In genomic region chr22:35540600-35541253, GRCh38 we compare ENCODE assay signal across 8 cellular contexts. TPM values are rescaled to one million over a fixed set of nuclear protein-coding genes. Genes with fewer than 3 reads are reported as not detected.
DNase-seq lines count a peak whose midpoint lies in the region; ATAC-seq lines count a peak whose summit lies in the region.

TSS of gene RASD2 (plus strand) at chr22:35540831. CDS start at chr22:35546810, 5,979 bp downstream.

- H3K4me1 ChIP-seq in CD4-positive, CD25-positive, alpha-beta regulatory T cell (ENCODE audit: control insufficient read depth, insufficient read depth, low read length, poor library complexity, severe bottlenecking), result peaks cover 18% of the 10 kb centered on the region

- H3K27ac Mint-ChIP-seq in CD4-positive, CD25-positive, alpha-beta regulatory T cell, result peak within 1 kb of the TSS in 1 of 3 donors; percentile 17
- no peak within 1 kb of the TSS for H3K27ac Mint-ChIP-seq in T-helper 17 cell
- no peak within 1 kb of the TSS for H3K27ac Mint-ChIP-seq in central memory CD8-positive, alpha-beta T cell (ENCODE audit: low read depth)

- no peaks in the 10 kb centered on the region for H3K36me3 ChIP-seq in CD4-positive, CD25-positive, alpha-beta regulatory T cell (ENCODE audit: control insufficient read depth, insufficient read depth, low read length)

- H3K4me1 Mint-ChIP-seq in CD4-positive, CD25-positive, alpha-beta regulatory T cell, result peaks cover 0 to 20% (median 4%) of the 10 kb centered on the region in 4 donors
- peaks cover 9% of the 10 kb centered on the region for H3K4me1 Mint-ChIP-seq in T-helper 17 cell
- peaks cover 11% of the 10 kb centered on the region for H3K4me1 Mint-ChIP-seq in central memory CD8-positive, alpha-beta T cell

- H3K36me3 Mint-ChIP-seq in CD4-positive, CD25-positive, alpha-beta regulatory T cell, result no peaks in the 10 kb centered on the region
- peaks cover 2% of the 10 kb centered on the region for H3K36me3 Mint-ChIP-seq in T-helper 17 cell (ENCODE audit: low read depth)
- H3K36me3 Mint-ChIP-seq in central memory CD8-positive, alpha-beta T cell (ENCODE audit: insufficient read depth), result peaks cover 3% of the 10 kb centered on the region

- H3K27me3 Mint-ChIP-seq in CD4-positive, CD25-positive, alpha-beta regulatory T cell, result peaks cover 31% of the 10 kb centered on the region
- peaks cover 45% of the 10 kb centered on the region for H3K27me3 Mint-ChIP-seq in T-helper 17 cell
- H3K27me3 Mint-ChIP-seq in central memory CD8-positive, alpha-beta T cell, result peaks cover 46% of the 10 kb centered on the region

- no peak within 1 kb of the TSS for H3K4me3 ChIP-seq in CD4-positive, CD25-positive, alpha-beta regulatory T cell (ENCODE audit: low read depth, low read length)

- peak; percentile 21 to 35 (median 31) for DNase-seq in CD4-positive, CD25-positive, alpha-beta regulatory T cell
- DNase-seq in T-helper 17 cell (peak in 1 of 3 donors; percentile 27), medulla oblongata (ENCODE audit: extremely low spot score) (peak; percentile 13), SKM-1 treated with dmso at 0.1 percent for 144 hours (lab: John Stamatoyannopoulos, UW; ENCODE audit: unreplicated experiment) (no peak), NCI-H187 (lab: John Stamatoyannopoulos, UW) (no peak)
- DNase-seq in central memory CD8-positive, alpha-beta T cell (ENCODE audit: low spot score in 2 of 2), result peak in 1 of 2 donors; percentile 28
- peak; percentile 7 to 21 for DNase-seq in stimulated activated CD8-positive, alpha-beta memory T cell treated with anti-CD3 and anti-CD28 coated beads, Interleukin-15, amount 100 ng/mL, for 48 hours (ENCODE audit: low read depth in 2 of 2)

- no peak within 1 kb of the TSS for H3K27ac ChIP-seq in CD4-positive, CD25-positive, alpha-beta regulatory T cell (ENCODE audit: insufficient read depth, low read length, poor library complexity, severe bottlenecking)

- peak within 1 kb of the TSS; percentile 68 to 82 (median 82) for H3K4me3 Mint-ChIP-seq in CD4-positive, CD25-positive, alpha-beta regulatory T cell
- H3K4me3 Mint-ChIP-seq in T-helper 17 cell, result peak within 1 kb of the TSS; percentile 82
- peak within 1 kb of the TSS; percentile 67 for H3K4me3 Mint-ChIP-seq in central memory CD8-positive, alpha-beta T cell

- peak; percentile 22 to 50 for ATAC-seq in CD4-positive, CD25-positive, alpha-beta regulatory T cell (ENCODE audit: low read depth in 2 of 2)
- ATAC-seq in HG02642 (IDR thresholded peaks at IDR 0.05; ENCODE audit: poor library complexity, unreplicated experiment) (peak; percentile 28), T-helper 17 cell (peak; percentile 62)
- ATAC-seq in central memory CD8-positive, alpha-beta T cell (replicated peaks; ENCODE audit: extremely low read depth, poor library complexity, severe bottlenecking), result peak; percentile 57

- no peaks in the 10 kb centered on the region for H3K9me3 ChIP-seq in CD4-positive, CD25-positive, alpha-beta regulatory T cell (ENCODE audit: control insufficient read depth in 2 of 2, low read length in 2 of 2)
- H3K9me3 ChIP-seq in T-helper 17 cell (ENCODE audit: control insufficient read depth, low read length, poor library complexity, severe bottlenecking), result no peaks in the 10 kb centered on the region

- peaks cover 16% of the 10 kb centered on the region for H3K27me3 ChIP-seq in CD4-positive, CD25-positive, alpha-beta regulatory T cell (ENCODE audit: control insufficient read depth, insufficient read depth, low read length)

- H3K9me3 Mint-ChIP-seq in CD4-positive, CD25-positive, alpha-beta regulatory T cell, result peaks cover 0 to 2% (median 0%) of the 10 kb centered on the region in 7 donors
- H3K9me3 Mint-ChIP-seq in central memory CD8-positive, alpha-beta T cell, result no peaks in the 10 kb centered on the region

RNA-seq across cellular contexts. Expression of gene RASD2, which starts in this region (rescaled TPM):
- total RNA-seq in CD4-positive, CD25-positive, alpha-beta regulatory T cell, result 1.0 TPM
- under 1 TPM in 1 of 4 donors, not detected in 3; 0.06 TPM for polyA plus RNA-seq in CD4-positive, CD25-positive, alpha-beta regulatory T cell
- total RNA-seq in T-helper 17 cell, result 1 to 10 TPM in 1 of 2 donors, under 1 TPM in 1; 0.67 to 1.4 TPM

Comparison
In these comparisons a context has a peak if more than half of its experiments do, and no peak if none do; other contexts are left out.
1. DNase-seq: peak in CD4-positive, CD25-positive, alpha-beta regulatory T cell (3 of 3), medulla oblongata (single experiment) and stimulated activated CD8-positive, alpha-beta memory T cell treated with anti-CD3 and anti-CD28 coated beads, Interleukin-15, amount 100 ng/mL, for 48 hours (2 of 2); none in SKM-1 treated with dmso at 0.1 percent for 144 hours (single experiment) and NCI-H187 (0 of 2).
2. Peak in every context shown above with its lines, with median percentiles within 50 percentile points of each other: ATAC-seq and H3K4me3 Mint-ChIP-seq.